Comparison of ENCODE assay signal across 23 cellular contexts in the genomic region with DNA sequence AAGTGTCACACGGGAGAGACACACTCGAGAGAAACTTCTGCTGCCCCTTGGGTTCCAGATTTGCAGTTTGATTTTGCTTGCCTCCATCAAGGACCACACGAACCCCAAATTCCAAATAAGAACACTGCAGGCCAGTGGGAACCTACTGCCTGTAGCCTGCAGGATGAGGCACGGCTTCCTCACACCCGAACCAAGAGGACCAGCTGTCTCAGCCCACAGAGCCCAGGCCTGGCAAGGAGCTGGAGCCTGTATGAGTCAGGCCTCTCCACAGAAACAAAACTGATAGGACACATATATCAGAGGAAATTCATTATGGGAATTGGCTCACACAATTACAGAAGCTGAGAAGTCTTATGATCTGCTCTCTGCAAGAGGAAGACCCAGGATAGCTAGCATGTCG.
A peak's percentile ranks its signal among the peaks of the same experiment; 100 is the strongest.
DNase-seq lines count a peak whose midpoint lies in the region; ATAC-seq and TF ChIP-seq lines count a peak whose summit lies in the region.
"Had no signal": no experiment of that assay in that cellular context is flagged by ENCODE, and none has a peak within 500 bp of the region (broad histone marks: within the 10 kb centered on the region; RNA-seq: fewer than 3 reads in every experiment).

No MANE protein-coding gene starts in this region.

- intact Hi-C loops in right cardiac atrium (cut with DNase I) (no loop called here), heart left ventricle (cut with DNase I) (loop anchor here in 1 of 10 donors (5.0 kb wide), 1 partner anchor 470 kb away; no protein-coding TSS in a partner anchor)

- no peak overlapping the region for H3K27ac ChIP-seq in right cardiac atrium (ENCODE audit: low read length)
- H3K27ac ChIP-seq in heart left ventricle, result no peak overlapping the region
- H3K27ac ChIP-seq in cingulate gyrus (ENCODE audit: low read depth, low read length), result peak overlapping the region; percentile 52
- H3K27ac ChIP-seq: SK-N-MC had no signal

- H3K36me3 Mint-ChIP-seq in progenitor cell of endocrine pancreas (ENCODE audit: insufficient read depth), result no peaks in the 10 kb centered on the region
- H3K36me3 Mint-ChIP-seq: CD4-positive, CD25-positive, alpha-beta regulatory T cell; IgD-negative memory B cell had no signal

- TF ChIP-seq POLR2A in heart left ventricle (IDR thresholded peaks at IDR 0.05), result no peak

- H3K27me3 Mint-ChIP-seq in progenitor cell of endocrine pancreas, result no peaks in the 10 kb centered on the region
- H3K27me3 Mint-ChIP-seq: CD4-positive, CD25-positive, alpha-beta regulatory T cell had no signal

- H3K4me1 ChIP-seq in right cardiac atrium (ENCODE audit: control insufficient read depth, insufficient read depth, low read length), result no peaks in the 10 kb centered on the region
- peaks cover 0 to 9% (median 0%) of the 10 kb centered on the region in 12 donors for H3K4me1 ChIP-seq in heart left ventricle
- H3K4me1 ChIP-seq: BE2C had no signal

- no peak overlapping the region for H3K4me3 ChIP-seq in right cardiac atrium (ENCODE audit: low read length)
- no peak overlapping the region for H3K4me3 ChIP-seq in heart left ventricle
- no peak overlapping the region for H3K4me3 ChIP-seq in H7 (ENCODE audit: insufficient read depth, low read depth, low read length)
- H3K4me3 ChIP-seq: SK-N-MC had no signal

- no peak for TF ChIP-seq CTCF in heart left ventricle (IDR thresholded peaks at IDR 0.05)
- TF ChIP-seq CTCF in progenitor cell of endocrine pancreas (IDR thresholded peaks at IDR 0.05; ENCODE audit: unreplicated experiment), result no peak

- no peaks in the 10 kb centered on the region for H3K4me1 Mint-ChIP-seq in progenitor cell of endocrine pancreas (ENCODE audit: low read depth)

- H3K4me3 Mint-ChIP-seq in progenitor cell of endocrine pancreas (ENCODE audit: low read depth), result no peak overlapping the region
- H3K4me3 Mint-ChIP-seq: IgD-negative memory B cell had no signal

- no peaks in the 10 kb centered on the region for H3K9me3 Mint-ChIP-seq in progenitor cell of endocrine pancreas (ENCODE audit: low read depth)
- H3K9me3 Mint-ChIP-seq: CD4-positive, CD25-positive, alpha-beta regulatory T cell; IgD-negative memory B cell had no signal

- H3K27ac Mint-ChIP-seq in progenitor cell of endocrine pancreas, result no peak overlapping the region
- H3K27ac Mint-ChIP-seq: CD4-positive, CD25-positive, alpha-beta regulatory T cell; IgD-negative memory B cell had no signal

- ATAC-seq in right cardiac atrium (peak; percentile 42 to 55), heart left ventricle (no peak), GM21390 (IDR thresholded peaks at IDR 0.05; ENCODE audit: unreplicated experiment) (no peak)
- ATAC-seq: HCT116 had no signal

- WGBS in right cardiac atrium, result 72% methylated on average over 6 of the region's 6 CpGs
- WGBS in heart left ventricle, 4 donors, result 82 to 90% (median 87%) methylated on average over 6 of the region's 6 CpGs

- no peaks in the 10 kb centered on the region for H3K36me3 ChIP-seq in heart left ventricle
- no peaks in the 10 kb centered on the region for H3K36me3 ChIP-seq in H7 (replicated peaks; ENCODE audit: control insufficient read depth, insufficient read depth, low read length)
- H3K36me3 ChIP-seq: BE2C had no signal

- H3K9me3 ChIP-seq in right cardiac atrium (ENCODE audit: control insufficient read depth, low read length), result no peaks in the 10 kb centered on the region
- no peaks in the 10 kb centered on the region for H3K9me3 ChIP-seq in heart left ventricle
- H3K9me3 ChIP-seq: BE2C had no signal

- H3K27me3 ChIP-seq in right cardiac atrium (ENCODE audit: control insufficient read depth, insufficient read depth), result no peaks in the 10 kb centered on the region
- H3K27me3 ChIP-seq in heart left ventricle, result peaks cover 0 to 3% (median 0%) of the 10 kb centered on the region in 9 donors
- no peaks in the 10 kb centered on the region for H3K27me3 ChIP-seq in H7 (ENCODE audit: control insufficient read depth, insufficient read depth, low read length)
- H3K27me3 ChIP-seq: BE2C had no signal

- DNase-seq in right cardiac atrium (no peak), heart left ventricle (no peak), mesenteric fat pad (ENCODE audit: low spot score) (peak; percentile 80), NCI-H524 treated with DMSO at 0.1 percent for 48 hours (lab: John Stamatoyannopoulos, UW) (no peak), progenitor cell of endocrine pancreas (ENCODE audit: low spot score, unreplicated experiment) (no peak), H7 (no peak)
- DNase-seq: BE2C; CD4-positive, CD25-positive, alpha-beta regulatory T cell; COR-L47; Karpas-422; MM.1S; NCI-H1092 treated with DMSO at 0.1 percent for 48 hours; NCI-H146; NCI-H2081; NCI-H2171 treated with DMSO at 0.1 percent for 48 hours; NCI-H446 treated with DMSO at 0.1 percent for 48 hours; NCI-H774; SHP77 had no signal

Comparison
In these comparisons a context has a peak if more than half of its experiments do, and no peak if none do; other contexts are left out.
1. ATAC-seq: peak in right cardiac atrium (2 of 2); none in heart left ventricle (0 of 4) and GM21390 (single experiment).